Comparison of ENCODE assay signal across 38 cellular contexts in the genomic region with DNA sequence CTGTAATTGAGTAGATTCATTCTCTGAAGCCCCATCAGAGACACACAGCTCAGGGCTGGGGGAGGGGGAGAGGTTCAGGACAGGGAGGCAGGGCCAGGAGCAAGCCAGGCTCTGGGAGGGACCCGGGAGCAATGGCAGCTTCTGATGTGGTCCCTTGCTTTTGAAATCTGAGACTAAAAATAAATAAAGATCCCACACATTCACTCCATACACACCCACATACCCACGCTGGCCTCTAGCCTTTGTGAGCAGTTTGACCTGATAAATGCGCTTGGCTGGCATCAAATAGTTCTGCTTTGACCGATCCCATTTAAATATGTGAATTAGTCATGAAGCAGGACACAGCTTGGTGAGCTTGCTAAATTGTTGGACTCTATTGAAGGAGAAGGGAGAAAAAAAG. TPM values are rescaled to one million over a fixed set of nuclear protein-coding genes. Genes with fewer than 3 reads are reported as not detected.
"Had no signal": no experiment of that assay in that cellular context is flagged by ENCODE, and none has a peak within 500 bp of the region (broad histone marks: within the 10 kb centered on the region; RNA-seq: fewer than 3 reads in every experiment).

No MANE protein-coding gene starts in this region.

- H3K4me3 Mint-ChIP-seq: activated CD4-positive, alpha-beta memory T cell treated with anti-CD3 and anti-CD28 coated beads for 36 hours; activated CD4-positive, alpha-beta T cell treated with anti-CD3 and anti-CD28 coated beads for 36 hours; activated CD4-positive, alpha-beta T cell treated with anti-CD3 and anti-CD28 coated beads, Interleukin-2, amount 10 ng/mL, durations not matched to agents 24 days and 14 days; activated CD8-positive, alpha-beta memory T cell treated with anti-CD3 and anti-CD28 coated beads, Interleukin-2, amount 10 ng/mL, durations not matched to agents 7 days and 5 days; activated CD8-positive, alpha-beta T cell treated with anti-CD3 and anti-CD28 coated beads, Interleukin-2, amount 10 ng/mL, durations not matched to agents 7 days and 5 days; activated naive CD4-positive, alpha-beta T cell treated with anti-CD3 and anti-CD28 coated beads for 36 hours; activated naive CD4-positive, alpha-beta T cell treated with anti-CD3 and anti-CD28 coated beads, Interleukin-2, amount 50 U/mL, for 24 hours; activated naive CD8-positive, alpha-beta T cell treated with anti-CD3 and anti-CD28 coated beads for 36 hours; activated naive CD8-positive, alpha-beta T cell treated with anti-CD3 and anti-CD28 coated beads, Interleukin-2, amount 50 U/mL, for 24 hours; activated T-helper 1 cell treated with anti-CD3 and anti-CD28 coated beads, Interleukin-12 subunit alpha, Interleukin-12 subunit beta, Interleukin-2, Interleukin-4 antibody, amounts not matched to agents 30 ng/mL and 10 ng/mL and 1 ng/mL, durations not matched to agents 14 hours and 24 hours and 36 hours; T-helper 17 cell; T-helper 2 cell treated with Interferon-gamma antibody and Interleukin-4, amounts not matched to agents 5 μg/mL and 100 μg/mL, for 36 hours had no signal

- H3K4me1 ChIP-seq: adrenal gland had no signal

- H3K4me1 Mint-ChIP-seq: activated naive CD8-positive, alpha-beta T cell treated with anti-CD3 and anti-CD28 coated beads for 36 hours had no signal

- H3K9me3 Mint-ChIP-seq: activated CD4-positive, alpha-beta memory T cell treated with anti-CD3 and anti-CD28 coated beads for 36 hours; activated CD4-positive, alpha-beta T cell treated with anti-CD3 and anti-CD28 coated beads, Interleukin-2, amount 10 ng/mL, durations not matched to agents 24 days and 14 days; activated naive CD4-positive, alpha-beta T cell treated with anti-CD3 and anti-CD28 coated beads for 36 hours; activated naive CD4-positive, alpha-beta T cell treated with anti-CD3 and anti-CD28 coated beads, Interleukin-2, amount 50 U/mL, for 24 hours; activated naive CD8-positive, alpha-beta T cell treated with anti-CD3 and anti-CD28 coated beads for 36 hours; activated naive CD8-positive, alpha-beta T cell treated with anti-CD3 and anti-CD28 coated beads, Interleukin-2, amount 50 U/mL, for 24 hours; activated T-helper 1 cell treated with anti-CD3 and anti-CD28 coated beads, Interleukin-12 subunit alpha, Interleukin-12 subunit beta, Interleukin-2, Interleukin-4 antibody, amounts not matched to agents 30 ng/mL and 10 ng/mL and 1 ng/mL, durations not matched to agents 14 hours and 24 hours and 36 hours; activated T-helper 2 cell treated with anti-CD3 and anti-CD28 coated beads, Interferon-gamma antibody, Interleukin-2, Interleukin-4, amounts not matched to agents 10 μg/mL and 5 μg/mL and 100 μg/mL, durations not matched to agents 14 hours and 24 hours and 36 hours; T-helper 2 cell treated with Interferon-gamma antibody and Interleukin-4, amounts not matched to agents 5 μg/mL and 100 μg/mL, for 36 hours had no signal

- H3K4me3 ChIP-seq: adrenal gland, body of pancreas, esophagus squamous epithelium, gastroesophageal sphincter had no signal

- H3K27ac ChIP-seq: adrenal gland, body of pancreas, epithelial cell of prostate, esophagus squamous epithelium, gastroesophageal sphincter had no signal

- H3K36me3 ChIP-seq: adrenal gland, esophagus squamous epithelium, gastroesophageal sphincter had no signal

- ATAC-seq: activated CD4-positive, alpha-beta T cell treated with anti-CD3 and anti-CD28 coated beads for 36 hours; activated CD8-positive, alpha-beta memory T cell treated with anti-CD3 and anti-CD28 coated beads, Interleukin-2, amount 10 ng/mL, durations not matched to agents 7 days and 5 days; activated CD8-positive, alpha-beta T cell treated with anti-CD3 and anti-CD28 coated beads, Interleukin-2, amount 10 ng/mL, durations not matched to agents 7 days and 5 days; activated naive CD8-positive, alpha-beta T cell treated with anti-CD3 and anti-CD28 coated beads, Interleukin-2, amount 50 U/mL, for 24 hours; body of pancreas; gastroesophageal sphincter; T-helper 17 cell had no signal

- H3K27ac Mint-ChIP-seq: activated CD4-positive, alpha-beta memory T cell treated with anti-CD3 and anti-CD28 coated beads for 36 hours; activated CD4-positive, alpha-beta T cell treated with anti-CD3 and anti-CD28 coated beads for 36 hours; activated CD4-positive, alpha-beta T cell treated with anti-CD3 and anti-CD28 coated beads, Interleukin-2, amount 10 ng/mL, durations not matched to agents 24 days and 14 days; activated CD8-positive, alpha-beta memory T cell treated with anti-CD3 and anti-CD28 coated beads, Interleukin-2, amount 10 ng/mL, durations not matched to agents 7 days and 5 days; activated CD8-positive, alpha-beta T cell treated with anti-CD3 and anti-CD28 coated beads, Interleukin-2, amount 10 ng/mL, durations not matched to agents 7 days and 5 days; activated naive CD4-positive, alpha-beta T cell treated with anti-CD3 and anti-CD28 coated beads for 36 hours; activated naive CD4-positive, alpha-beta T cell treated with anti-CD3 and anti-CD28 coated beads, Interleukin-2, amount 50 U/mL, for 24 hours; activated naive CD8-positive, alpha-beta T cell treated with anti-CD3 and anti-CD28 coated beads for 36 hours; activated naive CD8-positive, alpha-beta T cell treated with anti-CD3 and anti-CD28 coated beads, Interleukin-2, amount 50 U/mL, for 24 hours; activated T-helper 1 cell treated with anti-CD3 and anti-CD28 coated beads, Interleukin-12 subunit alpha, Interleukin-12 subunit beta, Interleukin-2, Interleukin-4 antibody, amounts not matched to agents 30 ng/mL and 10 ng/mL and 1 ng/mL, durations not matched to agents 14 hours and 24 hours and 36 hours; activated T-helper 2 cell treated with anti-CD3 and anti-CD28 coated beads, Interferon-gamma antibody, Interleukin-2, Interleukin-4, amounts not matched to agents 10 μg/mL and 5 μg/mL and 100 μg/mL, durations not matched to agents 14 hours and 24 hours and 36 hours; T-helper 17 cell; T-helper 2 cell treated with Interferon-gamma antibody and Interleukin-4, amounts not matched to agents 5 μg/mL and 100 μg/mL, for 36 hours had no signal

- H3K36me3 Mint-ChIP-seq: activated CD4-positive, alpha-beta memory T cell treated with anti-CD3 and anti-CD28 coated beads for 36 hours; activated CD8-positive, alpha-beta memory T cell treated with anti-CD3 and anti-CD28 coated beads, Interleukin-2, amount 10 ng/mL, durations not matched to agents 7 days and 5 days; activated naive CD4-positive, alpha-beta T cell treated with anti-CD3 and anti-CD28 coated beads, Interleukin-2, amount 50 U/mL, for 24 hours; activated naive CD8-positive, alpha-beta T cell treated with anti-CD3 and anti-CD28 coated beads for 36 hours had no signal

- DNase-seq: activated CD4-positive, alpha-beta memory T cell treated with anti-CD3 and anti-CD28 coated beads for 36 hours; activated CD4-positive, alpha-beta T cell treated with anti-CD3 and anti-CD28 coated beads for 36 hours; activated CD4-positive, alpha-beta T cell treated with anti-CD3 and anti-CD28 coated beads, Interleukin-2, amount 10 ng/mL, durations not matched to agents 24 days and 14 days; activated CD4-positive, CD25-positive, alpha-beta regulatory T cell; activated CD4-positive, CD25-positive, alpha-beta regulatory T cell treated with anti-CD3 and anti-CD28 coated beads, Interleukin-2, amount 50 U/mL, for 72 hours; activated CD8-positive, alpha-beta memory T cell treated with anti-CD3 and anti-CD28 coated beads, Interleukin-2, amount 10 ng/mL, durations not matched to agents 7 days and 5 days; activated CD8-positive, alpha-beta memory T cell treated with anti-CD3 and anti-CD28 coated beads, Interleukin-2, amount 50 U/mL, for 4 hours; activated CD8-positive, alpha-beta T cell treated with anti-CD3 and anti-CD28 coated beads, Interleukin-2, amount 10 ng/mL, durations not matched to agents 7 days and 5 days; activated effector memory CD4-positive, alpha-beta T cell treated with anti-CD3 and anti-CD28 coated beads, Interleukin-2, amount 50 U/mL, for 16 hours; activated naive CD4-positive, alpha-beta T cell treated with anti-CD3 and anti-CD28 coated beads for 36 hours; activated naive CD8-positive, alpha-beta T cell treated with anti-CD3 and anti-CD28 coated beads for 36 hours; activated naive CD8-positive, alpha-beta T cell treated with anti-CD3 and anti-CD28 coated beads, Interleukin-2, amount 50 U/mL, for 24 hours; activated T-cell treated with anti-CD3 and anti-CD28 coated beads, Interleukin-2, amount 50 U/mL, for 1 hour; activated T-cell treated with anti-CD3 and anti-CD28 coated beads, Interleukin-2, amount 50 U/mL, for 48 hours; adrenal gland; amygdala; aorta; body of pancreas; caudate nucleus; effector CD8-positive, alpha-beta T cell; esophagus squamous epithelium; foreskin melanocyte; T-helper 1 cell; T-helper 17 cell had no signal

RNA-seq across cellular contexts. Expression of gene GSX1, which starts 32.9 kb away (rescaled TPM):
- total RNA-seq: activated CD4-positive, alpha-beta memory T cell treated with anti-CD3 and anti-CD28 coated beads for 36 hours; activated CD4-positive, alpha-beta T cell treated with anti-CD3 and anti-CD28 coated beads for 36 hours; activated CD4-positive, alpha-beta T cell treated with anti-CD3 and anti-CD28 coated beads, Interleukin-2, amount 10 ng/mL, durations not matched to agents 24 days and 14 days; activated CD8-positive, alpha-beta memory T cell treated with anti-CD3 and anti-CD28 coated beads for 36 hours; activated CD8-positive, alpha-beta memory T cell treated with anti-CD3 and anti-CD28 coated beads, Interleukin-2, amount 10 ng/mL, durations not matched to agents 7 days and 5 days; activated CD8-positive, alpha-beta T cell treated with anti-CD3 and anti-CD28 coated beads, Interleukin-2, amount 10 ng/mL, durations not matched to agents 7 days and 5 days; activated naive CD4-positive, alpha-beta T cell treated with anti-CD3 and anti-CD28 coated beads for 36 hours; activated naive CD8-positive, alpha-beta T cell treated with anti-CD3 and anti-CD28 coated beads for 36 hours; activated T-helper 1 cell treated with anti-CD3 and anti-CD28 coated beads, Interleukin-12 subunit alpha, Interleukin-12 subunit beta, Interleukin-2, Interleukin-4 antibody, amounts not matched to agents 30 ng/mL and 10 ng/mL and 1 ng/mL, durations not matched to agents 14 hours and 24 hours and 36 hours; activated T-helper 2 cell treated with anti-CD3 and anti-CD28 coated beads, Interferon-gamma antibody, Interleukin-2, Interleukin-4, amounts not matched to agents 10 μg/mL and 5 μg/mL and 100 μg/mL, durations not matched to agents 14 hours and 24 hours and 36 hours; adrenal gland; aorta; body of pancreas; chondrocyte; dermis microvascular lymphatic vessel endothelial cell; endothelial cell of umbilical vein; esophagus squamous epithelium; fibroblast of lung; fibroblast of villous mesenchyme; gastroesophageal sphincter; glomerular endothelial cell; T-helper 17 cell had no signal
- polyA plus RNA-seq: adrenal gland, aorta, endothelial cell of umbilical vein, esophagus, fibroblast of lung had no signal
